19 cellular contexts compared by ENCODE assay signal in genomic region chrY:20648265-20648664, GRCh38.
"Had no signal": no experiment of that assay in that cellular context is flagged by ENCODE, and none has a peak within 500 bp of the region (broad histone marks: within the 10 kb centered on the region; RNA-seq: fewer than 3 reads in every experiment).

No MANE protein-coding gene starts in this region.

- ATAC-seq: effector memory CD8-positive, alpha-beta T cell; gastrocnemius medialis; left ventricle myocardium superior; right cardiac atrium; WTC11 had no signal

- H3K4me3 ChIP-seq: breast epithelium, colonic mucosa, dorsolateral prefrontal cortex, esophagus muscularis mucosa, gastrocnemius medialis, ovary, thoracic aorta, vagina had no signal

- DNase-seq: activated CD4-positive, alpha-beta memory T cell treated with anti-CD3 and anti-CD28 coated beads, Interleukin-2, amount 10 ng/mL, durations not matched to agents 7 days and 5 days; activated effector memory CD4-positive, alpha-beta T cell treated with Interleukin-2 at 50 U/mL for 16 hours; activated naive CD4-positive, alpha-beta T cell treated with anti-CD3 and anti-CD28 coated beads for 36 hours; activated naive CD8-positive, alpha-beta T cell treated with anti-CD3 and anti-CD28 coated beads, Interleukin-2, amount 10 ng/mL, durations not matched to agents 7 days and 5 days; amniotic stem cell; colonic mucosa; dorsolateral prefrontal cortex; effector memory CD8-positive, alpha-beta T cell; gastrocnemius medialis; left ventricle myocardium superior; ovary; right cardiac atrium; stimulated activated CD4-positive, alpha-beta T cell treated with anti-CD3 and anti-CD28 coated beads, Interleukin-4, amount 100 ng/mL, for 24 hours; stimulated activated naive CD4-positive, alpha-beta T cell treated with Interleukin-2 at 50 U/mL for 16 hours had no signal
